8 cellular contexts compared by ENCODE assay signal in genomic region chrX:17738002-17738713, GRCh38. TPM values are rescaled to one million over a fixed set of nuclear protein-coding genes. Genes with fewer than 3 reads are reported as not detected.
A peak's percentile ranks its signal among the peaks of the same experiment; 100 is the strongest.
DNase-seq lines count a peak whose midpoint lies in the region; ATAC-seq, FAIRE-seq and TF ChIP-seq lines count a peak whose summit lies in the region.

No MANE protein-coding gene starts in this region.

- H3K4me2 ChIP-seq in GM12878 (ENCODE audit: control insufficient read depth, insufficient read depth) = peak overlapping the region; percentile 48

- H2AFZ ChIP-seq in ACC112 (ENCODE audit: low read length, unreplicated experiment) = peak overlapping the region; percentile 75
- H2AFZ ChIP-seq in GM12878 (ENCODE audit: control insufficient read depth, low read depth, low read length) = peak overlapping the region; percentile 47

- no peak for TF ChIP-seq RAD21 in GM12878 (IDR thresholded peaks at IDR 0.05; ENCODE audit: insufficient read depth, low read depth, low read length)

- H3K4me3 ChIP-seq in ACC112 (ENCODE audit: low read depth, low read length) (peak overlapping the region; percentile 97), GM12878 (peak overlapping the region; percentile 18), skeletal muscle tissue (ENCODE audit: low read length in 3 of 3) (peak overlapping the region; percentile 73 to 84 (median 79))

- H3K79me2 ChIP-seq in ACC112 (ENCODE audit: control insufficient read depth, insufficient read depth, low read length, unreplicated experiment) = peaks cover 54% of the 10 kb centered on the region
- no peaks in the 10 kb centered on the region; the same call in 1 of the 2 replicates for H3K79me2 ChIP-seq in GM12878 (ENCODE audit: control insufficient read depth, insufficient read depth, low read length)

- 37% methylated on average over 35 of the region's 44 CpGs for WGBS in GM12878 (ENCODE audit: insufficient coverage, insufficient replicate concordance, low lambda C conversion rate, missing lambda C conversion rate)

- H3K9me3 Mint-ChIP-seq in immature natural killer cell = peaks cover 0 to 2% (median 0%) of the 10 kb centered on the region in 6 donors

- H3K36me3 ChIP-seq in ACC112 (ENCODE audit: insufficient read depth, low read length) = no peaks in the 10 kb centered on the region
- no peaks in the 10 kb centered on the region for H3K36me3 ChIP-seq in GM12878 (ENCODE audit: control insufficient read depth in 2 of 2, insufficient read depth in 2 of 2, low read length in 1 of 2)
- H3K36me3 ChIP-seq in skeletal muscle tissue (ENCODE audit: control insufficient read depth in 3 of 3, insufficient read depth in 3 of 3, low read length in 3 of 3) = no peaks in the 10 kb centered on the region

- in situ Hi-C loops in GM12878 (cut with MboI) = no loop called here

- peak overlapping the region; percentile 65 to 91 (median 78) for H3K27ac Mint-ChIP-seq in immature natural killer cell

- BruUV-seq in GM12878 (replicated peaks; lab: Mats Ljungman, UMichigan) = no TSS peak

- H4K20me1 ChIP-seq in GM12878 (ENCODE audit: control insufficient read depth, insufficient read depth) = no peaks in the 10 kb centered on the region

- CTCF ChIA-PET in GM12878 (lab: Yijun Ruan, JAX) = no interaction called here

- RAD21 ChIA-PET in GM12878 (lab: Charles Lee; ENCODE audit: unreplicated experiment) = no interaction called here

- no peak for TF ChIP-seq EP300 in GM12878 (IDR thresholded peaks at IDR 0.05; ENCODE audit: borderline replicate concordance in 1 of 2, control insufficient read depth in 1 of 2, low read depth in 2 of 2, low read length in 2 of 2)

- peak overlapping the region; percentile 87 for H3K27ac ChIP-seq in ACC112 (ENCODE audit: low read depth, low read length)
- peak overlapping the region; percentile 24; the same call in 1 of the 2 replicates for H3K27ac ChIP-seq in GM12878 (ENCODE audit: control insufficient read depth, insufficient read depth)
- H3K27ac ChIP-seq in skeletal muscle tissue (ENCODE audit: low read depth, low read length) = peak overlapping the region; percentile 97

- DNase-seq in GM12878 (ENCODE audit: low read depth, low spot score) = no peak
- DNase-seq in immature natural killer cell = peak; percentile 34 to 60 (median 57)
- no peak for DNase-seq in NCI-H1048 (lab: John Stamatoyannopoulos, UW)

- intact Hi-C loops in GM12878 (cut with micrococcal nuclease; ENCODE audit: unreplicated experiment) = no loop called here

- H3K9ac ChIP-seq in GM12878 (ENCODE audit: control insufficient read depth, insufficient read depth, low read length) = peak overlapping the region; percentile 27; the same call in 1 of the 2 replicates
- H3K9ac ChIP-seq in skeletal muscle tissue (ENCODE audit: low read depth in 1 of 3, low read length in 3 of 3) = peak overlapping the region; percentile 90 to 93 (median 93)

- SMC1A ChIA-PET in GM12878 (lab: Charles Lee; ENCODE audit: uncharacterized antibody, unreplicated experiment) = no interaction called here

- H3K4me3 Mint-ChIP-seq in immature natural killer cell = peak overlapping the region; percentile 81 to 89 (median 86)

- no peak for TF ChIP-seq CTCF in GM12878 (IDR thresholded peaks at IDR 0.05 in 2 of 3, conservative IDR thresholded peaks at IDR 0.05 in 1 of 3; ENCODE audit: control insufficient read depth in 2 of 3, extremely low read depth in 1 of 3, insufficient read depth in 1 of 3, low read depth in 3 of 3, low read length in 3 of 3)

- H3K27me3 ChIP-seq in ACC112 (ENCODE audit: insufficient read depth, low read length) (no peaks in the 10 kb centered on the region), GM12878 (replicated peaks in 1 of 2; ENCODE audit: control insufficient read depth in 2 of 2, insufficient read depth in 2 of 2, low read length in 1 of 2) (no peaks in the 10 kb centered on the region), skeletal muscle tissue (ENCODE audit: control insufficient read depth in 3 of 3, insufficient read depth in 3 of 3, low read length in 3 of 3) (no peaks in the 10 kb centered on the region)

- H3K4me1 ChIP-seq in ACC112 (ENCODE audit: control insufficient read depth, insufficient read depth, low read length, unreplicated experiment) = peaks cover 20% of the 10 kb centered on the region
- no peaks in the 10 kb centered on the region for H3K4me1 ChIP-seq in GM12878 (ENCODE audit: control insufficient read depth, insufficient read depth, low read length)
- peaks cover 0 to 9% (median 2%) of the 10 kb centered on the region in 3 donors for H3K4me1 ChIP-seq in skeletal muscle tissue (ENCODE audit: control insufficient read depth in 3 of 3, insufficient read depth in 3 of 3, low read length in 3 of 3)

- H3K4me1 Mint-ChIP-seq in immature natural killer cell = peaks cover 23 to 29% of the 10 kb centered on the region in 2 donors

- TF ChIP-seq POLR2A in GM12878 (IDR thresholded peaks at IDR 0.05; ENCODE audit: low read depth, low read length) = no peak

- ATAC-seq in HG02973 (IDR thresholded peaks at IDR 0.05; ENCODE audit: unreplicated experiment) = peak; percentile 5
- peak; percentile 63 for ATAC-seq in SK-N-SH treated with all-trans-retinoic acid at 6 μM for 48 hours
- peak; percentile 57 for ATAC-seq in GM12878
- ATAC-seq in HG03521 (IDR thresholded peaks at IDR 0.05; ENCODE audit: unreplicated experiment) = no peak

- POLR2A ChIA-PET in GM12878 (lab: Charles Lee) = no interaction called here

- no peaks in the 10 kb centered on the region for H3K36me3 Mint-ChIP-seq in immature natural killer cell

- H3K27me3 Mint-ChIP-seq in immature natural killer cell (ENCODE audit: low read depth in 3 of 3) = peaks cover 17 to 31% (median 19%) of the 10 kb centered on the region in 3 donors

- no peak for FAIRE-seq in GM12878 (lab: Jason Lieb, UNC)

- no peaks in the 10 kb centered on the region for H3K9me3 ChIP-seq in GM12878 (replicated peaks; ENCODE audit: control insufficient read depth, insufficient read depth, low read length)
- H3K9me3 ChIP-seq in skeletal muscle tissue (ENCODE audit: control insufficient read depth in 3 of 3, low read length in 3 of 3) = no peaks in the 10 kb centered on the region

TF ChIP-seq in SK-N-SH treated with all-trans-retinoic acid at 6 μM for 48 hours, 23 proteins besides CTCF, POLR2A, EP300 and RAD21 (continues in another document):
- no peak for TF ChIP-seq ZNF70 (CRISPR knock-in tag; IDR thresholded peaks at IDR 0.05)
- TF ChIP-seq CREB5 (CRISPR knock-in tag; IDR thresholded peaks at IDR 0.05; ENCODE audit: low read depth) = no peak

TF ChIP-seq in GM12878, 131 proteins besides CTCF, POLR2A, EP300 and RAD21:
- TF ChIP-seq, protein P1, sequence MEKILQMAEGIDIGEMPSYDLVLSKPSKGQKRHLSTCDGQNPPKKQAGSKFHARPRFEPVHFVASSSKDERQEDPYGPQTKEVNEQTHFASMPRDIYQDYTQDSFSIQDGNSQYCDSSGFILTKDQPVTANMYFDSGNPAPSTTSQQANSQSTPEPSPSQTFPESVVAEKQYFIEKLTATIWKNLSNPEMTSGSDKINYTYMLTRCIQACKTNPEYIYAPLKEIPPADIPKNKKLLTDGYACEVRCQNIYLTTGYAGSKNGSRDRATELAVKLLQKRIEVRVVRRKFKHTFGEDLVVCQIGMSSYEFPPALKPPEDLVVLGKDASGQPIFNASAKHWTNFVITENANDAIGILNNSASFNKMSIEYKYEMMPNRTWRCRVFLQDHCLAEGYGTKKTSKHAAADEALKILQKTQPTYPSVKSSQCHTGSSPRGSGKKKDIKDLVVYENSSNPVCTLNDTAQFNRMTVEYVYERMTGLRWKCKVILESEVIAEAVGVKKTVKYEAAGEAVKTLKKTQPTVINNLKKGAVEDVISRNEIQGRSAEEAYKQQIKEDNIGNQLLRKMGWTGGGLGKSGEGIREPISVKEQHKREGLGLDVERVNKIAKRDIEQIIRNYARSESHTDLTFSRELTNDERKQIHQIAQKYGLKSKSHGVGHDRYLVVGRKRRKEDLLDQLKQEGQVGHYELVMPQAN (conservative IDR thresholded peaks at IDR 0.05) = no peak
- TF ChIP-seq RUNX3 (IDR thresholded peaks at IDR 0.05; ENCODE audit: low read length) = 0 out of 2 replicates have a peak, but pooled peaks have one; percentile 6

RNA-seq across cellular contexts. Expression of gene SCML1, which starts 0.9 kb away (rescaled TPM):
- 24.2 and 26.0 TPM in 2 replicates for total RNA-seq in GM12878 (2013; cell fraction: nucleolus; rRNA removed)
- total RNA-seq in GM12878 (2014; rRNA removed) (1.1 and 1.3 TPM in 2 replicates), GM12878 (2014; rRNA removed; fragmentation: Illumina TruSeq; extraction: Trizol) (1.6 TPM in 2 replicates), GM12878 (2021) (0.62 and 1.1 TPM in 2 replicates), skeletal muscle tissue (4.2 TPM)
- polyA plus RNA-seq in GM12878 (2011; ENCODE audit: low read depth) = 0.49 TPM
- polyA plus RNA-seq in GM12878 (2011; rRNA removed) (48.3 and 73.9 TPM in 2 replicates), GM12878 (2014; fragmentation: Illumina TruSeq; extraction: Trizol) (2.0 and 2.4 TPM in 2 replicates), GM12878 (2014; fragmentation: Nextera tagmentation; extraction: Ambion mirVana) (1 to 10 TPM; 1.6 to 3.0 TPM), GM12878 (2014; rRNA removed) (2.0 and 2.1 TPM in 2 replicates), GM12878 (2016; fragmentation: Nextera tagmentation; extraction: Ambion mirVana) (1 to 10 TPM in 1 of 2 experiments, under 1 TPM in 1; 0.91 to 1.5 TPM), immature natural killer cell (1 to 10 TPM in 2 of 3 donors, not detected in 1; 1.3 to 2.2 TPM)
- polyA plus RNA-seq in GM12878 (2011; cell fraction: cytosol; rRNA removed) = 21.6 and 22.3 TPM in 2 replicates
- 49.1 and 62.3 TPM in 2 replicates for polyA plus RNA-seq in GM12878 (2011; cell fraction: nucleus; rRNA removed)
- 0.87 and 1.5 TPM in 2 replicates for polyA plus RNA-seq in GM12878 (2012)
- 19.6 TPM in 2 replicates for polyA minus RNA-seq in GM12878 (2011; rRNA and poly(A)+ RNA removed)
- 4.4 and 7.5 TPM in 2 replicates for polyA minus RNA-seq in GM12878 (2011; cell fraction: cytosol; rRNA and poly(A)+ RNA removed)
- 13.5 and 16.7 TPM in 2 replicates for polyA minus RNA-seq in GM12878 (2011; cell fraction: nucleus; rRNA and poly(A)+ RNA removed)

Comparison
In these comparisons a context has a peak if more than half of its experiments do, and no peak if none do; other contexts are left out.
1. H3K27ac ChIP-seq: peak in every context shown above with its lines; median percentile 97 in skeletal muscle tissue; 87 in ACC112; 24 in GM12878.
2. H3K4me3 ChIP-seq: peak in every context shown above with its lines; median percentile 97 in ACC112; 79 in skeletal muscle tissue; 18 in GM12878.
3. DNase-seq: peak in immature natural killer cell (3 of 3); none in GM12878 (single experiment) and NCI-H1048 (single experiment).